37 cellular contexts compared by ENCODE assay signal in genomic region chr22:39554170-39554569, GRCh38. TPM values are rescaled to one million over a fixed set of nuclear protein-coding genes. Genes with fewer than 3 reads are reported as not detected.
"Had no signal": no experiment of that assay in that cellular context is flagged by ENCODE, and none has a peak within 500 bp of the region (broad histone marks: within the 10 kb centered on the region; RNA-seq: fewer than 3 reads in every experiment).

No MANE protein-coding gene starts in this region.

- DNase-seq: Karpas-422, Kasumi-1, MG63, MM.1S, MV-4-11, NCI-H1048, NCI-H1092, NCI-H1092 treated with DMSO at 0.1 percent for 48 hours, NCI-H1105, NCI-H1105 treated with DMSO at 0.1 percent for 48 hours, NCI-H1417, NCI-H1417 treated with DMSO at 0.1 percent for 48 hours, NCI-H1436, NCI-H1436 treated with DMSO at 0.1 percent for 48 hours, NCI-H146, NCI-H1694, NCI-H1694 treated with DMSO at 0.1 percent for 48 hours, NCI-H187, NCI-H187 treated with DMSO at 0.1 percent for 48 hours, NCI-H1930, NCI-H2029, NCI-H2029 treated with DMSO at 0.1 percent for 48 hours, NCI-H2081, NCI-H2081 treated with DMSO at 0.1 percent for 48 hours, NCI-H2107, NCI-H2171, NCI-H2171 treated with DMSO at 0.1 percent for 48 hours, NCI-H2227 treated with DMSO at 0.1 percent for 48 hours, NCI-H226, NCI-H345, NCI-H446, NCI-H446 treated with DMSO at 0.1 percent for 48 hours, NCI-H510A, NCI-H510A treated with DMSO at 0.1 percent for 48 hours, NCI-H524, NCI-H524 treated with DMSO at 0.1 percent for 48 hours had no signal

- H3K36me3 ChIP-seq: MG63 had no signal

- H3K4me3 ChIP-seq: MG63 had no signal

- H3K9me3 ChIP-seq: MG63 had no signal

RNA-seq across cellular contexts. Expression of gene CACNA1I, which starts 16.4 kb away (rescaled TPM):
- total RNA-seq: LHCN-M2 had no signal
